Comparison of ENCODE assay signal across 14 cellular contexts in genomic region chr19:4695224-4695731, GRCh38. TPM values are rescaled to one million over a fixed set of nuclear protein-coding genes. Genes with fewer than 3 reads are reported as not detected.
DNase-seq lines count a peak whose midpoint lies in the region; ATAC-seq and TF ChIP-seq lines count a peak whose summit lies in the region.
"Had no signal": no experiment of that assay in that cellular context is flagged by ENCODE, and none has a peak within 500 bp of the region (broad histone marks: within the 10 kb centered on the region; RNA-seq: fewer than 3 reads in every experiment).

No MANE protein-coding gene starts in this region.

- H3K27me3 Mint-ChIP-seq in endodermal cell (ENCODE audit: insufficient read depth), result no peaks in the 10 kb centered on the region

- H3K36me3 Mint-ChIP-seq in endodermal cell (ENCODE audit: low read depth), result peaks cover 63% of the 10 kb centered on the region

- TF ChIP-seq CTCF in AG04450 (IDR thresholded peaks at IDR 0.05; ENCODE audit: low read depth, low read length) (no peak), psoas muscle (IDR thresholded peaks at IDR 0.05) (no peak), coronary artery (IDR thresholded peaks at IDR 0.05) (no peak), endodermal cell (conservative IDR thresholded peaks at IDR 0.05) (no peak)

- H3K9me3 Mint-ChIP-seq in endodermal cell, result no peaks in the 10 kb centered on the region
- H3K9me3 Mint-ChIP-seq: WTC11 had no signal

- H3K4me1 ChIP-seq in SJSA1 (replicated peaks) (peaks cover 45% of the 10 kb centered on the region), psoas muscle (peaks cover 59% of the 10 kb centered on the region), endodermal cell (ENCODE audit: control insufficient read depth, insufficient read depth, low read length) (no peaks in the 10 kb centered on the region)

- H3K27me3 ChIP-seq in AG04450 (ENCODE audit: control insufficient read depth, insufficient read depth, low read length), result no peaks in the 10 kb centered on the region
- H3K27me3 ChIP-seq in SJSA1 (replicated peaks), result no peaks in the 10 kb centered on the region
- no peaks in the 10 kb centered on the region for H3K27me3 ChIP-seq in psoas muscle (ENCODE audit: insufficient read depth in 3 of 3, low read length in 2 of 3)
- H3K27me3 ChIP-seq in endodermal cell (ENCODE audit: control insufficient read depth, insufficient read depth, low read length, poor library complexity, severe bottlenecking), result no peaks in the 10 kb centered on the region
- H3K27me3 ChIP-seq: MG63, upper lobe of left lung had no signal

- no peak overlapping the region for H3K9ac ChIP-seq in endodermal cell (ENCODE audit: extremely low read depth, low read length, poor library complexity, severe bottlenecking)

- no peaks in the 10 kb centered on the region for H3K4me1 Mint-ChIP-seq in endodermal cell
- H3K4me1 Mint-ChIP-seq: WTC11 had no signal

- no peak overlapping the region for H3K27ac Mint-ChIP-seq in endodermal cell
- H3K27ac Mint-ChIP-seq: WTC11 had no signal

- no peak for DNase-seq in AG04450 (ENCODE audit: low read depth, low spot score)
- DNase-seq in SJSA1 (ENCODE audit: low read depth in 1 of 2, low spot score in 2 of 2), result no peak
- DNase-seq in globus pallidus (ENCODE audit: low spot score), result peak; percentile 43
- DNase-seq in psoas muscle, result peak; percentile 87 to 95
- no peak for DNase-seq in activated gamma-delta T cell treated with Interleukin-2 at 50 U/mL for 16 hours
- no peak for DNase-seq in coronary artery (ENCODE audit: low spot score)
- no peak for DNase-seq in GDM1 (lab: John Stamatoyannopoulos, UW)
- no peak for DNase-seq in endodermal cell
- DNase-seq: activated T-cell treated with anti-CD3 and anti-CD28 coated beads for 4 hours; effector CD8-positive, alpha-beta T cell; MG63; stimulated activated CD4-positive, alpha-beta T cell treated with anti-CD3 and anti-CD28 coated beads, Interleukin-12 subunit alpha, Interleukin-12 subunit beta, amount 100 ng/mL, for 4 hours; upper lobe of left lung had no signal

- 19 to 32% (median 28%) methylated on average over 18 to 19 of the region's 19 CpGs for WGBS in psoas muscle, 3 donors
- WGBS in endodermal cell (ENCODE audit: insufficient coverage in 1 of 2, insufficient read length in 1 of 2), 2 experiments, result 94 to 96% methylated on average over 14 to 19 of the region's 19 CpGs

- CTCF ChIA-PET in AG04450 (lab: Charles Lee), result interaction anchor here (1.0 kb wide), 1 partner anchor 59 kb away, joined by 3 read pairs; no protein-coding TSS in a partner anchor

- H3K36me3 ChIP-seq in SJSA1, result peaks cover 90% of the 10 kb centered on the region
- peaks cover 2 to 69% of the 10 kb centered on the region in 2 donors for H3K36me3 ChIP-seq in psoas muscle (ENCODE audit: insufficient read depth in 1 of 2, low read depth in 1 of 2)
- H3K36me3 ChIP-seq in endodermal cell (ENCODE audit: control insufficient read depth, insufficient read depth, low read length), result peaks cover 48% of the 10 kb centered on the region

- intact Hi-C loops in psoas muscle (cut with DNase I), result no loop called here

- no peak overlapping the region for H3K4me3 ChIP-seq in AG04450 (ENCODE audit: low read depth, low read length)
- H3K4me3 ChIP-seq in SJSA1, result no peak overlapping the region
- peak overlapping the region; percentile 39 for H3K4me3 ChIP-seq in psoas muscle
- H3K4me3 ChIP-seq in coronary artery, result no peak overlapping the region
- H3K4me3 ChIP-seq in endodermal cell (ENCODE audit: low read length), result no peak overlapping the region
- H3K4me3 ChIP-seq: upper lobe of left lung had no signal

- no peak overlapping the region for H3K4me3 Mint-ChIP-seq in endodermal cell
- H3K4me3 Mint-ChIP-seq: WTC11 had no signal

- POLR2A ChIA-PET in AG04450 (lab: Yijun Ruan, JAX), result no interaction called here

- H3K9me3 ChIP-seq in AG04450 (ENCODE audit: control insufficient read depth, insufficient read depth, low read length), result no peaks in the 10 kb centered on the region; the same call in 1 of the 2 replicates
- no peaks in the 10 kb centered on the region for H3K9me3 ChIP-seq in SJSA1 (replicated peaks)
- no peaks in the 10 kb centered on the region for H3K9me3 ChIP-seq in psoas muscle
- H3K9me3 ChIP-seq in endodermal cell (ENCODE audit: control insufficient read depth, low read length), result no peaks in the 10 kb centered on the region
- H3K9me3 ChIP-seq: MG63, upper lobe of left lung had no signal

- peak; percentile 60 to 79 (median 68) for ATAC-seq in psoas muscle
- ATAC-seq: WTC11 had no signal

- H3K27ac ChIP-seq in AG04450 (ENCODE audit: low read depth, low read length) (peak overlapping the region; percentile 87), SJSA1 (peak overlapping the region; percentile 27; the same call in 1 of the 2 replicates), psoas muscle (peak overlapping the region; percentile 95), coronary artery (peak overlapping the region in 1 of 2 donors; percentile 14), endodermal cell (ENCODE audit: low read depth, low read length) (no peak overlapping the region)

RNA-seq across cellular contexts. Expression of gene MYDGF, which starts 25.1 kb away (rescaled TPM):
- 126 and 160 TPM in 2 replicates for polyA plus RNA-seq in AG04450 (2011; rRNA removed)
- polyA minus RNA-seq in AG04450 (2011; rRNA and poly(A)+ RNA removed), result 45.1 and 52.5 TPM in 2 replicates
- total RNA-seq in SJSA1 (2014; rRNA removed; shearing (Covaris generic)), result 214 and 250 TPM in 2 replicates
- total RNA-seq in psoas muscle, result 10 to 100 TPM; 11.4 to 24.0 (median 19.1) TPM
- 100 to 1,000 TPM in 1 of 3 donors, 10 to 100 TPM in 2; 23.9 to 164 (median 40.0) TPM for polyA plus RNA-seq in psoas muscle
- 10 to 100 TPM; 58.7 to 64.0 TPM for total RNA-seq in endodermal cell
- 93.0 TPM for polyA plus RNA-seq in endodermal cell (2013, experiment 1 of 2)
- 93.7 TPM for polyA plus RNA-seq in endodermal cell (2013, experiment 2 of 2)

RNA-seq across cellular contexts. Expression of gene DPP9, which starts 28.4 kb away (rescaled TPM):
- polyA plus RNA-seq in AG04450 (2011; rRNA removed), result 5.6 and 9.0 TPM in 2 replicates
- 8.5 and 15.2 TPM in 2 replicates for polyA minus RNA-seq in AG04450 (2011; rRNA and poly(A)+ RNA removed)
- total RNA-seq in SJSA1 (2014; rRNA removed; shearing (Covaris generic)), result 60.6 and 65.3 TPM in 2 replicates
- 10 to 100 TPM; 55.9 to 97.4 (median 78.6) TPM for total RNA-seq in psoas muscle
- polyA plus RNA-seq in psoas muscle, result 100 to 1,000 TPM in 2 of 3 donors, 10 to 100 TPM in 1; 64.6 to 138 (median 108) TPM
- total RNA-seq in endodermal cell, result 10 to 100 TPM; 36.8 to 48.8 TPM
- polyA plus RNA-seq in endodermal cell (2013, experiment 1 of 2), result 21.0 TPM
- polyA plus RNA-seq in endodermal cell (2013, experiment 2 of 2), result 17.8 TPM

RNA-seq across cellular contexts. Expression of gene TNFAIP8L1, which starts 56.0 kb away (rescaled TPM):
- 4.1 and 4.7 TPM in 2 replicates for polyA plus RNA-seq in AG04450 (2011; rRNA removed)
- polyA minus RNA-seq in AG04450 (2011; rRNA and poly(A)+ RNA removed), result 3.9 and 4.0 TPM in 2 replicates
- total RNA-seq in SJSA1 (2014; rRNA removed; shearing (Covaris generic)), result 5.0 and 7.4 TPM in 2 replicates
- total RNA-seq in psoas muscle, result 1 to 10 TPM; 3.1 to 5.1 (median 3.8) TPM
- polyA plus RNA-seq in psoas muscle, result 1 to 10 TPM; 2.4 to 3.5 (median 2.8) TPM
- 10 to 100 TPM; 18.1 to 25.5 TPM for total RNA-seq in endodermal cell
- polyA plus RNA-seq in endodermal cell (2013, experiment 1 of 2), result 12.1 TPM
- polyA plus RNA-seq in endodermal cell (2013, experiment 2 of 2), result 12.3 TPM

Comparison
In these comparisons a context has a peak if more than half of its experiments do, and no peak if none do; other contexts are left out.
1. DNase-seq: peak in globus pallidus (single experiment) and psoas muscle (2 of 2); none in AG04450 (single experiment), SJSA1 (0 of 2), activated gamma-delta T cell treated with Interleukin-2 at 50 U/mL for 16 hours (single experiment), coronary artery (single experiment), GDM1 (single experiment) and endodermal cell (single experiment).